ENCODE assay signal across 8 cellular contexts in the genomic region with DNA sequence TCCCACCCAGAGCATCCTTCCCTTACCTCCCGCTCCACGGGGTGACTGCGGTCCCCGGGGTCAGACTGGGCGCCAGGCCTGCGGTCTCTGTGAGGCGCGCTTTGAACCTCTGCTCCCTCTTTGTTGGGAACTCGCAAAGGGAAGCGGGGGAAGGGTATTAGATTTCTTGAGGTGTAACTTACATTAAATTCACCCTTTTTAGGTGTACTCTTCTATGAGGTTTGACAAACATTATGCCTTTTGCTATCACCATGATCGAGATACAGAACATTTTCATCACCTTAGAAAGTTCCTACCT. TPM values are rescaled to one million over a fixed set of nuclear protein-coding genes. Genes with fewer than 3 reads are reported as not detected.
DNase-seq lines count a peak whose midpoint lies in the region; ATAC-seq, FAIRE-seq and TF ChIP-seq lines count a peak whose summit lies in the region.

No MANE protein-coding gene starts in this region.

- no peak for TF ChIP-seq POLR2A in GM12878 (IDR thresholded peaks at IDR 0.05; ENCODE audit: low read depth, low read length)

- intact Hi-C loops in GM12878 (cut with micrococcal nuclease; ENCODE audit: unreplicated experiment) = loop anchor here (5.0 to 10.0 kb wide), 3 partner anchors 157 to 309 kb away; a partner anchor contains a TSS

- POLR2A ChIA-PET in GM12878 (lab: Charles Lee) = interaction anchor here (0.6 to 4.5 kb wide), 11 partner anchors 10 to 360 kb away, joined by 3 to 38 read pairs (median 6); a partner anchor contains a TSS

- no peak for FAIRE-seq in GM12878 (lab: Jason Lieb, UNC)

- RAD21 ChIA-PET in GM12878 (lab: Charles Lee; ENCODE audit: unreplicated experiment) = interaction anchor here (0.6 to 6.3 kb wide), 17 partner anchors 11 to 356 kb away, joined by 3 to 127 read pairs (median 3); a partner anchor contains a TSS

- no peak for TF ChIP-seq RAD21 in GM12878 (IDR thresholded peaks at IDR 0.05; ENCODE audit: insufficient read depth, low read depth, low read length)

- H3K4me1 ChIP-seq in GM12878 (ENCODE audit: control insufficient read depth, insufficient read depth, low read length) = 0 out of 2 replicates have a peak, but pooled peaks cover 3% of the 10 kb centered on the region
- H3K4me1 ChIP-seq in mesodermal cell (ENCODE audit: control insufficient read depth, insufficient read depth, low read length, poor library complexity, severe bottlenecking) = peaks cover 4% of the 10 kb centered on the region

- CTCF ChIA-PET in GM12878 (lab: Yijun Ruan, JAX) = interaction anchor here (0.6 to 6.5 kb wide), 9 partner anchors 14 to 345 kb away, joined by 3 to 147 read pairs (median 5); no protein-coding TSS in a partner anchor

- H3K27ac ChIP-seq in GM12878 (ENCODE audit: control insufficient read depth, insufficient read depth) (peak overlapping the region; percentile 82), mesodermal cell (ENCODE audit: low read depth, low read length, severe bottlenecking) (peak overlapping the region; percentile 90)

- SMC1A ChIA-PET in GM12878 (lab: Charles Lee; ENCODE audit: uncharacterized antibody, unreplicated experiment) = interaction anchor here (0.7 to 10.9 kb wide), 11 partner anchors 13 to 328 kb away, joined by 3 to 169 read pairs (median 3); a partner anchor contains a TSS

- H3K4me2 ChIP-seq in GM12878 (ENCODE audit: control insufficient read depth, insufficient read depth) = peak overlapping the region; percentile 86

- peak; percentile 8 for ATAC-seq in HG03025 (IDR thresholded peaks at IDR 0.05; ENCODE audit: low FRiP score, unreplicated experiment)
- no peak; the same call in 2 of the 3 replicates for ATAC-seq in GM12878
- no peak for ATAC-seq in HG02588 (IDR thresholded peaks at IDR 0.05; ENCODE audit: unreplicated experiment)
- ATAC-seq in omental fat pad (ENCODE audit: low FRiP score) = no peak

- WGBS in GM12878 (ENCODE audit: insufficient coverage, insufficient replicate concordance, low lambda C conversion rate, missing lambda C conversion rate) = under 1% methylated on average over 11 of the region's 11 CpGs
- 13 to 22% methylated on average over 1 of the region's 11 CpGs for WGBS in mesodermal cell (ENCODE audit: insufficient coverage in 2 of 2), 2 experiments

- TF ChIP-seq CTCF in GM12878 (IDR thresholded peaks at IDR 0.05 in 2 of 3, conservative IDR thresholded peaks at IDR 0.05 in 1 of 3; ENCODE audit: control insufficient read depth in 2 of 3, extremely low read depth in 1 of 3, insufficient read depth in 1 of 3, low read depth in 3 of 3, low read length in 3 of 3) (no peak), omental fat pad (IDR thresholded peaks at IDR 0.05) (no peak)

- H4K20me1 ChIP-seq in GM12878 (ENCODE audit: control insufficient read depth, insufficient read depth) = no peaks in the 10 kb centered on the region

- no peaks in the 10 kb centered on the region for H3K27me3 ChIP-seq in GM12878 (replicated peaks in 1 of 2; ENCODE audit: control insufficient read depth in 2 of 2, insufficient read depth in 2 of 2, low read length in 1 of 2)

- no TSS peak for BruUV-seq in GM12878 (replicated peaks; lab: Mats Ljungman, UMichigan)

- H3K9me3 ChIP-seq in GM12878 (replicated peaks; ENCODE audit: control insufficient read depth, insufficient read depth, low read length) (no peaks in the 10 kb centered on the region; the same call in 2 of the 3 replicates), mesodermal cell (ENCODE audit: control insufficient read depth, low read length) (peaks cover 12% of the 10 kb centered on the region)

- in situ Hi-C loops in GM12878 (cut with MboI) = loop anchor here (5.0 kb wide), 1 partner anchor 152 kb away; no protein-coding TSS in a partner anchor
- in situ Hi-C loops in KBM-7 (cut with MboI; ENCODE audit: low pct_unique_long_range_greater_than_20kb, low sequenced_read_pairs) = no loop called here

- peaks cover 64% of the 10 kb centered on the region for H3K79me2 ChIP-seq in GM12878 (ENCODE audit: control insufficient read depth, insufficient read depth, low read length)

- H3K36me3 ChIP-seq in GM12878 (ENCODE audit: control insufficient read depth in 2 of 2, insufficient read depth in 2 of 2, low read length in 1 of 2) (peaks cover 0 to 2% of the 10 kb centered on the region in 2 experiments; a peak in 2 of 4 replicates), mesodermal cell (ENCODE audit: control insufficient read depth, insufficient read depth, low read length) (peaks cover 34% of the 10 kb centered on the region)

- peak overlapping the region; percentile 95 for H2AFZ ChIP-seq in GM12878 (ENCODE audit: control insufficient read depth, low read depth, low read length)

- no peak for TF ChIP-seq EP300 in GM12878 (IDR thresholded peaks at IDR 0.05; ENCODE audit: borderline replicate concordance in 1 of 2, control insufficient read depth in 1 of 2, low read depth in 2 of 2, low read length in 2 of 2)

- DNase-seq in A172 (ENCODE audit: low spot score) = peak; percentile 10
- DNase-seq in GM12878 (ENCODE audit: low read depth, low spot score) = no peak
- DNase-seq in omental fat pad (ENCODE audit: low spot score) = no peak
- DNase-seq in iPS-NIHi11 (ENCODE audit: low spot score) = no peak
- no peak for DNase-seq in KBM-7

- peak overlapping the region; percentile 86 for H3K9ac ChIP-seq in GM12878 (ENCODE audit: control insufficient read depth, insufficient read depth, low read length)

- H3K4me3 ChIP-seq in GM12878 (peak overlapping the region; percentile 95), mesodermal cell (ENCODE audit: extremely low read depth, insufficient read depth, low read length, poor library complexity, severe bottlenecking) (peak overlapping the region; percentile 71)

TF ChIP-seq in GM12878, 131 proteins besides CTCF, POLR2A, EP300 and RAD21:
- TF ChIP-seq HDAC2 (IDR thresholded peaks at IDR 0.05) (no peak), IKZF2 (IDR thresholded peaks at IDR 0.05) (0 out of 4 replicates have a peak, but pooled peaks of 1 of the 2 experiments have one; percentile 49), SIN3A (IDR thresholded peaks at IDR 0.05; ENCODE audit: low read depth, low read length) (no peak), NRF1 (conservative IDR thresholded peaks at IDR 0.05; ENCODE audit: low read depth, low read length) (no peak), FOXM1 (IDR thresholded peaks at IDR 0.05; ENCODE audit: low read depth, low read length) (peak; percentile 37; the same call in 1 of the 2 replicates), SMAD5 (IDR thresholded peaks at IDR 0.05; ENCODE audit: low read depth) (no peak)
- TF ChIP-seq, protein P1, sequence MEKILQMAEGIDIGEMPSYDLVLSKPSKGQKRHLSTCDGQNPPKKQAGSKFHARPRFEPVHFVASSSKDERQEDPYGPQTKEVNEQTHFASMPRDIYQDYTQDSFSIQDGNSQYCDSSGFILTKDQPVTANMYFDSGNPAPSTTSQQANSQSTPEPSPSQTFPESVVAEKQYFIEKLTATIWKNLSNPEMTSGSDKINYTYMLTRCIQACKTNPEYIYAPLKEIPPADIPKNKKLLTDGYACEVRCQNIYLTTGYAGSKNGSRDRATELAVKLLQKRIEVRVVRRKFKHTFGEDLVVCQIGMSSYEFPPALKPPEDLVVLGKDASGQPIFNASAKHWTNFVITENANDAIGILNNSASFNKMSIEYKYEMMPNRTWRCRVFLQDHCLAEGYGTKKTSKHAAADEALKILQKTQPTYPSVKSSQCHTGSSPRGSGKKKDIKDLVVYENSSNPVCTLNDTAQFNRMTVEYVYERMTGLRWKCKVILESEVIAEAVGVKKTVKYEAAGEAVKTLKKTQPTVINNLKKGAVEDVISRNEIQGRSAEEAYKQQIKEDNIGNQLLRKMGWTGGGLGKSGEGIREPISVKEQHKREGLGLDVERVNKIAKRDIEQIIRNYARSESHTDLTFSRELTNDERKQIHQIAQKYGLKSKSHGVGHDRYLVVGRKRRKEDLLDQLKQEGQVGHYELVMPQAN (conservative IDR thresholded peaks at IDR 0.05) = no peak
TF ChIP-seq in GM12878: peak in this region for 2.

RNA-seq across cellular contexts. Expression of a gene that starts 0.6 kb away (rescaled TPM):
- 40.7 and 40.8 TPM in 2 replicates for total RNA-seq in A172 (2014; rRNA removed; shearing (Covaris generic))
- total RNA-seq in GM12878 (2013; cell fraction: nucleolus; rRNA removed) = 11.4 and 13.2 TPM in 2 replicates
- total RNA-seq in GM12878 (2014; rRNA removed) = 21.6 and 26.9 TPM in 2 replicates
- total RNA-seq in GM12878 (2014; rRNA removed; fragmentation: Illumina TruSeq; extraction: Trizol) = 25.0 and 25.7 TPM in 2 replicates
- total RNA-seq in GM12878 (2021) = 23.6 and 24.7 TPM in 2 replicates
- polyA plus RNA-seq in GM12878 (2011; ENCODE audit: low read depth) = 3.9 TPM
- 28.2 and 42.5 TPM in 2 replicates for polyA plus RNA-seq in GM12878 (2011; rRNA removed)
- polyA plus RNA-seq in GM12878 (2011; cell fraction: cytosol; rRNA removed) = 10.3 and 16.8 TPM in 2 replicates
- polyA plus RNA-seq in GM12878 (2011; cell fraction: nucleus; rRNA removed) = 8.5 and 12.0 TPM in 2 replicates
- polyA plus RNA-seq in GM12878 (2012) = 7.5 and 16.6 TPM in 2 replicates
- polyA plus RNA-seq in GM12878 (2014; fragmentation: Illumina TruSeq; extraction: Trizol) = 33.5 and 42.4 TPM in 2 replicates
- polyA plus RNA-seq in GM12878 (2014; fragmentation: Nextera tagmentation; extraction: Ambion mirVana) = 10 to 100 TPM; 20.0 to 26.7 TPM
- polyA plus RNA-seq in GM12878 (2014; rRNA removed) = 15.9 and 20.4 TPM in 2 replicates
- 10 to 100 TPM; 67.4 to 69.4 TPM for polyA plus RNA-seq in GM12878 (2016; fragmentation: Nextera tagmentation; extraction: Ambion mirVana)
- 6.1 and 9.8 TPM in 2 replicates for polyA minus RNA-seq in GM12878 (2011; rRNA and poly(A)+ RNA removed)
- polyA minus RNA-seq in GM12878 (2011; cell fraction: cytosol; rRNA and poly(A)+ RNA removed) = 7.1 TPM in 2 replicates
- 4.8 and 7.1 TPM in 2 replicates for polyA minus RNA-seq in GM12878 (2011; cell fraction: nucleus; rRNA and poly(A)+ RNA removed)
- polyA plus RNA-seq in mesodermal cell (2013, experiment 1 of 2) = 23.8 TPM
- 23.0 TPM for polyA plus RNA-seq in mesodermal cell (2013, experiment 2 of 2)
- total RNA-seq in omental fat pad = 10 to 100 TPM in 3 of 4 donors, 1 to 10 TPM in 1; 9.8 to 21.9 (median 14.2) TPM
